ENCODE assay signal across 12 cellular contexts in genomic region chr12:128794661-128795529, GRCh38. TPM values are rescaled to one million over a fixed set of nuclear protein-coding genes. Genes with fewer than 3 reads are reported as not detected.
A peak's percentile ranks its signal among the peaks of the same experiment; 100 is the strongest.
DNase-seq lines count a peak whose midpoint lies in the region; ATAC-seq and TF ChIP-seq lines count a peak whose summit lies in the region.
"Had no signal": no experiment of that assay in that cellular context is flagged by ENCODE, and none has a peak within 500 bp of the region (broad histone marks: within the 10 kb centered on the region; RNA-seq: fewer than 3 reads in every experiment).

No MANE protein-coding gene starts in this region.

- H3K9me3 Mint-ChIP-seq in central memory CD8-positive, alpha-beta T cell = no peaks in the 10 kb centered on the region

- H3K9me3 ChIP-seq in BLaER1 treated with 17β-estradiol and CSF1 and Interleukin-3, amounts not matched to agents 10 nM and 100 nM (replicated peaks in 1 of 11) = no peaks in the 10 kb centered on the region
- no peaks in the 10 kb centered on the region for H3K9me3 ChIP-seq in suprapubic skin
- H3K9me3 ChIP-seq: Caco-2, heart left ventricle had no signal

- peak overlapping the region in 8 of 11 experiments; percentile 7 to 66 (median 52); a peak in 15 of 22 replicates for H3K27ac ChIP-seq in BLaER1 treated with 17β-estradiol and CSF1 and Interleukin-3, amounts not matched to agents 10 nM and 100 nM
- H3K27ac ChIP-seq in suprapubic skin = no peak overlapping the region

- peak in 1 of 2 donors; percentile 65 for DNase-seq in central memory CD8-positive, alpha-beta T cell (ENCODE audit: low spot score in 2 of 2)
- DNase-seq in stimulated activated CD8-positive, alpha-beta memory T cell treated with anti-CD3 and anti-CD28 coated beads, Interleukin-4, amount 100 ng/mL, for 48 hours = no peak
- no peak for DNase-seq in DMS53 treated with DMSO at 0.1 percent for 48 hours (lab: John Stamatoyannopoulos, UW; ENCODE audit: unreplicated experiment)
- DNase-seq in suprapubic skin (ENCODE audit: low spot score in 2 of 2) = no peak
- no peak for DNase-seq in DMS114 treated with DMSO at 0.1 percent for 48 hours (lab: John Stamatoyannopoulos, UW; ENCODE audit: unreplicated experiment)
- DNase-seq: Caco-2; central memory CD4-positive, alpha-beta T cell; NCI-H1436 had no signal

- H3K4me3 ChIP-seq in BLaER1 treated with 17β-estradiol and CSF1 and Interleukin-3, amounts not matched to agents 10 nM and 100 nM = peak overlapping the region in 4 of 10 experiments; percentile 15 to 42 (median 38); a peak in 5 of 20 replicates
- no peak overlapping the region for H3K4me3 ChIP-seq in suprapubic skin
- H3K4me3 ChIP-seq: heart left ventricle had no signal

- H3K4me1 Mint-ChIP-seq in central memory CD8-positive, alpha-beta T cell = peaks cover 81% of the 10 kb centered on the region

- peaks cover 0 to 53% (median 0%) of the 10 kb centered on the region in 11 experiments; a peak in 5 of 22 replicates for H3K27me3 ChIP-seq in BLaER1 treated with 17β-estradiol and CSF1 and Interleukin-3, amounts not matched to agents 10 nM and 100 nM
- H3K27me3 ChIP-seq in suprapubic skin = no peaks in the 10 kb centered on the region
- H3K27me3 ChIP-seq: heart left ventricle had no signal

- peaks cover 12 to 70% (median 33%) of the 10 kb centered on the region in 11 experiments; a peak in 19 of 22 replicates for H3K36me3 ChIP-seq in BLaER1 treated with 17β-estradiol and CSF1 and Interleukin-3, amounts not matched to agents 10 nM and 100 nM
- H3K36me3 ChIP-seq in suprapubic skin = peaks cover 88% of the 10 kb centered on the region

- 67% methylated on average over 20 of the region's 20 CpGs for WGBS in suprapubic skin

- no peak for TF ChIP-seq EP300 in suprapubic skin (IDR thresholded peaks at IDR 0.05)

- H3K9ac ChIP-seq in BLaER1 treated with 17β-estradiol and CSF1 and Interleukin-3, amounts not matched to agents 10 nM and 100 nM = peak overlapping the region in 8 of 11 experiments; percentile 6 to 59 (median 40); a peak in 13 of 22 replicates

- H4K20me1 ChIP-seq in BLaER1 treated with 17β-estradiol and CSF1 and Interleukin-3, amounts not matched to agents 10 nM and 100 nM = peaks cover 66 to 97% (median 88%) of the 10 kb centered on the region in 11 experiments

- peaks cover 66% of the 10 kb centered on the region for H3K36me3 Mint-ChIP-seq in central memory CD8-positive, alpha-beta T cell (ENCODE audit: insufficient read depth)

- ATAC-seq in GM18873 (IDR thresholded peaks at IDR 0.05; ENCODE audit: low FRiP score, unreplicated experiment) = peak; percentile 31
- peak; percentile 34 for ATAC-seq in HG03196 (IDR thresholded peaks at IDR 0.05; ENCODE audit: unreplicated experiment)
- ATAC-seq in central memory CD8-positive, alpha-beta T cell (replicated peaks; ENCODE audit: extremely low read depth, poor library complexity, severe bottlenecking) = peak; percentile 52

- TF ChIP-seq POLR2A in suprapubic skin (IDR thresholded peaks at IDR 0.05) = no peak

- H3K27me3 Mint-ChIP-seq in central memory CD8-positive, alpha-beta T cell = no peaks in the 10 kb centered on the region

- H3K4me1 ChIP-seq in BLaER1 treated with 17β-estradiol and CSF1 and Interleukin-3, amounts not matched to agents 10 nM and 100 nM = peaks cover 80 to 100% (median 98%) of the 10 kb centered on the region in 10 experiments
- no peaks in the 10 kb centered on the region for H3K4me1 ChIP-seq in suprapubic skin
- H3K4me1 ChIP-seq: Caco-2 had no signal

- peak overlapping the region; percentile 78 for H3K4me3 Mint-ChIP-seq in central memory CD8-positive, alpha-beta T cell

- peak overlapping the region; percentile 77 to 93 (median 88) for H3K4me2 ChIP-seq in BLaER1 treated with 17β-estradiol and CSF1 and Interleukin-3, amounts not matched to agents 10 nM and 100 nM

- TF ChIP-seq CTCF in suprapubic skin (IDR thresholded peaks at IDR 0.05) = no peak

- peak overlapping the region; percentile 99 for H3K27ac Mint-ChIP-seq in central memory CD8-positive, alpha-beta T cell (ENCODE audit: low read depth)

RNA-seq across cellular contexts. Expression of gene SLC15A4, which starts 28.9 kb away (rescaled TPM):
- total RNA-seq in suprapubic skin = 10 to 100 TPM; 35.2 to 51.7 (median 45.6) TPM

RNA-seq across cellular contexts. Expression of gene GLT1D1, which starts 58.4 kb away (rescaled TPM):
- total RNA-seq in suprapubic skin = 1 to 10 TPM in 3 of 4 donors, under 1 TPM in 1; 0.57 to 2.9 (median 1.4) TPM
- total RNA-seq: Caco-2 had no signal
